In genomic region chr2:171785450-171785849, GRCh38 we compare ENCODE assay signal across 22 cellular contexts.
"Had no signal": no experiment of that assay in that cellular context is flagged by ENCODE, and none has a peak within 500 bp of the region (broad histone marks: within the 10 kb centered on the region; RNA-seq: fewer than 3 reads in every experiment).

No MANE protein-coding gene starts in this region.

- H3K9ac ChIP-seq: SK-N-SH had no signal

- H3K4me2 ChIP-seq: SK-N-SH had no signal

- H3K27me3 ChIP-seq: MG63 had no signal

- H3K27ac ChIP-seq: HL-60, RWPE1 had no signal

- H3K4me3 ChIP-seq: MG63 had no signal

- DNase-seq: Karpas-422, KG1, MG63, NCI-H1092, NCI-H1105 treated with DMSO at 0.1 percent for 48 hours, NCI-H1417 treated with DMSO at 0.1 percent for 48 hours, NCI-H146, NCI-H1694 treated with DMSO at 0.1 percent for 48 hours, NCI-H2029, NCI-H2081 treated with DMSO at 0.1 percent for 48 hours, NCI-H2171, NCI-H226, NCI-H446, NCI-H510A, NCI-H524 treated with DMSO at 0.1 percent for 48 hours, NCI-H69, NCI-H774, SHP77, SK-N-SH, SW 1271 had no signal

- H3K9me3 ChIP-seq: MG63 had no signal
